8 cellular contexts compared by ENCODE assay signal in genomic region chr2:144414324-144414845, GRCh38.
A peak's percentile ranks its signal among the peaks of the same experiment; 100 is the strongest.
DNase-seq lines count a peak whose midpoint lies in the region; FAIRE-seq lines count a peak whose summit lies in the region.

No MANE protein-coding gene starts in this region.

- no peak for FAIRE-seq in HTR-8/SVneo (lab: Jason Lieb, UNC)

- intact Hi-C loops in posterior vena cava (cut with DNase I): no loop called here

- DNase-seq in stimulated activated naive CD4-positive, alpha-beta T cell treated with Interleukin-2 at 50 U/mL for 16 hours (lab: John Stamatoyannopoulos, UW): peak; percentile 20
- no peak for DNase-seq in stimulated activated naive CD4-positive, alpha-beta T cell (lab: John Stamatoyannopoulos, UW)
- DNase-seq in HTR-8/SVneo (ENCODE audit: insufficient read length, low spot score) (peak; percentile 40), brain pericyte (ENCODE audit: low read depth, low spot score) (peak; percentile 40), posterior vena cava (ENCODE audit: low spot score) (peak; percentile 86), NAMALWA (ENCODE audit: low spot score) (no peak), ecto neural progenitor cell (ENCODE audit: low spot score) (no peak), HuH-7.5 (ENCODE audit: low spot score) (no peak)

Comparison
In these comparisons a context has a peak if more than half of its experiments do, and no peak if none do; other contexts are left out.
1. DNase-seq: peak in stimulated activated naive CD4-positive, alpha-beta T cell treated with Interleukin-2 at 50 U/mL for 16 hours (single experiment), HTR-8/SVneo (single experiment), brain pericyte (single experiment) and posterior vena cava (single experiment); none in stimulated activated naive CD4-positive, alpha-beta T cell (0 of 6), NAMALWA (single experiment), ecto neural progenitor cell (single experiment) and HuH-7.5 (single experiment).